Comparison of ENCODE assay signal across 8 cellular contexts in the genomic region with DNA sequence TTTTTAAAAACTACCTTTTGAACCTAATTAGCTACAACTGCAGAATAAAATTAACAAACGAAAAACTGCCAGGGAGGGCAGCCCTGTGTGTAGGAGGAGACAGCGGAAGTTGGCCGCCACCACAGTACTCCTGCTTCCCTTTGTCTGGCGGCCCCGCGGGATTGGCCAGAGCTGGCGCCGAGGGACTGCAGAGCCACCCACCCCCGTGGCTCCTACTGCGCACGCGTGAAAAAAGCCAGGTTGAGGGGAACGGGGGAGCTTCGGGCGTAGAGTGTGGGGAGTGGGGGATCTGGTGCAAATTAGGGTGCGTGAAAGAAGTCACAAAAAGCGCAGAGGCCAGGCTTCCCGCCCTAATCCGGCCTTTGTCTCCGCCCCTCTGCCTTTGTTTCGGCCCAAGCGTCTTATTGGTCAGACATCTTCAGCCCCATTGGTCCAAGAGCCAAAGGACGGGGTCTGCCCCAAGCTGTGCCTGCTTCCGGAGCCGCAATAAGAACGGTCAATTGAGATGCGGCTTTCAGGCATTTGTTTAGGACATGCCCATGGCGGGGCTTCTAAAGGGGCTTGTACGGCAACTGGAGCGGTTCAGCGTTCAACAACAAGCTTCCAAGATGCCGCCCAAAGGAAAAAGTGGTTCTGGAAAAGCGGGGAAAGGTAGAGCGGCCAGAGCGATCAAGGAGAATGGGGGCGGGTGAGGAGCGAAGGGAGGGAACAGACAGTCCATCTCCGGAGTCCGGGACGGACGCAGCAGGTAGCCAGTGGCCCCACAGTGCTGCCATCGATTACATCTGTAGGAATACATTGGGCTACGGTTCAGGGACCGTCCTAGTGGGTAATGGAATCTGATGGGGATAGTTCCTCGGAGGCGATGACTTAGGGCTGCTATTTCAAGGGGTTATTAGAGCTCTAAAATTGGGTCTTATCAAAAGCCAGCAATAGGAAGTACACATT. TPM values are rescaled to one million over a fixed set of nuclear protein-coding genes. Genes with fewer than 3 reads are reported as not detected.
DNase-seq lines count a peak whose midpoint lies in the region; ATAC-seq and TF ChIP-seq lines count a peak whose summit lies in the region.

A gene (plus strand): TSS at position 580 of the 948 bp plus-strand sequence. CDS start 29 bp downstream, at position 609.

- 0 to 1% methylated on average over 29 to 38 of the region's 46 CpGs for WGBS in testis, 2 donors

- TF ChIP-seq POLR2A in NB4 (IDR thresholded peaks at IDR 0.05; ENCODE audit: extremely low read depth, insufficient read length) (peak; percentile 53), testis (IDR thresholded peaks at IDR 0.05) (no peak)

- H3K9me3 ChIP-seq in testis = no peaks in the 10 kb centered on the region

- H3K4me1 ChIP-seq in testis = peaks cover 3% of the 10 kb centered on the region

- no peaks in the 10 kb centered on the region for H3K27me3 ChIP-seq in testis

- H3K27ac ChIP-seq in testis = peak within 1 kb of the TSS; percentile 63 to 81

- no peaks in the 10 kb centered on the region for H3K9me3 Mint-ChIP-seq in activated naive CD4-positive, alpha-beta T cell treated with anti-CD3 and anti-CD28 coated beads, Interleukin-2, amount 10 ng/mL, durations not matched to agents 7 days and 5 days

- peak; percentile 96 for ATAC-seq in HG02571 (IDR thresholded peaks at IDR 0.05; ENCODE audit: unreplicated experiment)

- H3K27me3 Mint-ChIP-seq in activated naive CD4-positive, alpha-beta T cell treated with anti-CD3 and anti-CD28 coated beads, Interleukin-2, amount 10 ng/mL, durations not matched to agents 7 days and 5 days = no peaks in the 10 kb centered on the region

- H3K36me3 ChIP-seq in testis (ENCODE audit: low read depth, missing control alignments) = no peaks in the 10 kb centered on the region

- H3K4me3 Mint-ChIP-seq in activated naive CD4-positive, alpha-beta T cell treated with anti-CD3 and anti-CD28 coated beads, Interleukin-2, amount 10 ng/mL, durations not matched to agents 7 days and 5 days = no peak within 1 kb of the TSS

- no peak within 1 kb of the TSS for H3K27ac Mint-ChIP-seq in activated naive CD4-positive, alpha-beta T cell treated with anti-CD3 and anti-CD28 coated beads, Interleukin-2, amount 10 ng/mL, durations not matched to agents 7 days and 5 days

- H3K4me3 ChIP-seq in NB4 (ENCODE audit: low read depth, low read length) (peak within 1 kb of the TSS; percentile 95), testis (peak within 1 kb of the TSS; percentile 60 to 76)

- DNase-seq in GM04503 (ENCODE audit: low read depth) = peak; percentile 93
- peak; percentile 96 for DNase-seq in NB4 (ENCODE audit: low read depth)
- DNase-seq in SK-N-DZ (ENCODE audit: low spot score) = peak; percentile 99
- DNase-seq in activated naive CD4-positive, alpha-beta T cell treated with anti-CD3 and anti-CD28 coated beads, Interleukin-2, amount 10 ng/mL, durations not matched to agents 7 days and 5 days = peak; percentile 89
- DNase-seq in globus pallidus (ENCODE audit: low spot score) = peak; percentile 95
- peak; percentile 86 for DNase-seq in occipital lobe (lab: John Stamatoyannopoulos, UW)
- DNase-seq in testis = peak; percentile 93

- peaks cover 6% of the 10 kb centered on the region for H3K36me3 Mint-ChIP-seq in activated naive CD4-positive, alpha-beta T cell treated with anti-CD3 and anti-CD28 coated beads, Interleukin-2, amount 10 ng/mL, durations not matched to agents 7 days and 5 days

- H3K4me1 Mint-ChIP-seq in activated naive CD4-positive, alpha-beta T cell treated with anti-CD3 and anti-CD28 coated beads, Interleukin-2, amount 10 ng/mL, durations not matched to agents 7 days and 5 days = peaks cover 15% of the 10 kb centered on the region

- TF ChIP-seq CTCF in NB4 (IDR thresholded peaks at IDR 0.05; ENCODE audit: low read depth, low read length) (no peak), testis (IDR thresholded peaks at IDR 0.05) (no peak)

- CTCF ChIA-PET in activated naive CD4-positive, alpha-beta T cell treated with anti-CD3 and anti-CD28 coated beads, Interleukin-2, amount 10 ng/mL, durations not matched to agents 7 days and 5 days (lab: Charles Lee) = interaction anchor here (1.2 kb wide), 1 partner anchor 160 kb away, joined by 3 read pairs; no protein-coding TSS in a partner anchor

- intact Hi-C loops in testis (cut with DNase I; ENCODE audit: low total_unique reads) = no loop called here

RNA-seq across cellular contexts. Expression of the gene that starts here (rescaled TPM):
- polyA plus RNA-seq in SK-N-DZ (2014; cell fraction: cytosol; rRNA removed) = 27.3 and 31.5 TPM in 2 replicates
- 18.3 and 39.5 TPM in 2 replicates for polyA plus RNA-seq in SK-N-DZ (2014; cell fraction: nucleus; rRNA removed)
- total RNA-seq in occipital lobe = 13.7 TPM
- 1 to 10 TPM; 8.2 to 8.7 TPM for total RNA-seq in testis
- 8.2 TPM for polyA plus RNA-seq in testis (ENCODE audit: insufficient read depth, low read depth, low replicate concordance)

Comparison
In these comparisons a context has a peak if more than half of its experiments do, and no peak if none do; other contexts are left out.
1. Peak in every context shown above with its lines: DNase-seq, ATAC-seq, H3K4me3 ChIP-seq and H3K27ac ChIP-seq.